Comparison of ENCODE assay signal across 14 cellular contexts in the genomic region with DNA sequence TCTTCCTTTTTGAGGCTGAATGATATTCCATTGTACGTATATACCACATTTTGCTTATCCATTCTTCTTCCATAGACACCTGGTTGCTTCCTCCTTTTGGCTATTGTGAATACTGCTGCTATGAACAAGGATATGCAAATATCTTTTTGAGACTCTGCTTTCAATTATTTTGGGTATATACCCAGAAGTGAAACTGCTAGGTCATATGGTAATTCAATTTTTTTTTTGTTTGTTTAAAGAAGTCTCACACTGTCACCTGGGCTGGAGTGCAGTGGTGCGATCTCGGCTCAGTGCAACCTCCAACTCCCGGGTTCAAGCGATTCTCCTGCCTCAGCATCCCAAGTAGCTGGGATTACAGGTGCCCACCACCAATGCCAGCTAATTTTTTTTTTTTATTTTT.
DNase-seq lines count a peak whose midpoint lies in the region; ATAC-seq and TF ChIP-seq lines count a peak whose summit lies in the region.
"Had no signal": no experiment of that assay in that cellular context is flagged by ENCODE, and none has a peak within 500 bp of the region (broad histone marks: within the 10 kb centered on the region; RNA-seq: fewer than 3 reads in every experiment).

No MANE protein-coding gene starts in this region.

- no peaks in the 10 kb centered on the region for H3K27me3 ChIP-seq in sigmoid colon
- H3K27me3 ChIP-seq: upper lobe of left lung had no signal

- peak; percentile 98 for ATAC-seq in GM18907 (IDR thresholded peaks at IDR 0.05; ENCODE audit: unreplicated experiment)
- ATAC-seq in GM21786 (IDR thresholded peaks at IDR 0.05; ENCODE audit: unreplicated experiment) = peak; percentile 98
- ATAC-seq in HG03378 (IDR thresholded peaks at IDR 0.05; ENCODE audit: unreplicated experiment) = peak; percentile 100

- 86 to 92% methylated on average over 5 of the region's 5 CpGs for WGBS in sigmoid colon, 2 donors

- no peak for TF ChIP-seq CTCF in sigmoid colon (IDR thresholded peaks at IDR 0.05)

- no peak for DNase-seq in sigmoid colon
- DNase-seq in NCI-H1105 treated with DMSO at 0.1 percent for 48 hours (lab: John Stamatoyannopoulos, UW) = no peak
- no peak for DNase-seq in islet precursor cell
- DNase-seq in GDM1 (lab: John Stamatoyannopoulos, UW) = no peak
- DNase-seq in HuH-7 (ENCODE audit: low spot score) = no peak
- DNase-seq: activated CD8-positive, alpha-beta memory T cell treated with anti-CD3 and anti-CD28 coated beads, Interleukin-2, amount 50 U/mL, for 48 hours; H9; head of caudate nucleus; NCI-H1694 treated with DMSO at 0.1 percent for 48 hours; SW 1271; upper lobe of left lung had no signal

- peak overlapping the region; percentile 83 to 88 (median 85) for H3K27ac ChIP-seq in sigmoid colon
- H3K27ac ChIP-seq: upper lobe of left lung had no signal

- H3K4me3 ChIP-seq in sigmoid colon = no peak overlapping the region
- H3K4me3 ChIP-seq: upper lobe of left lung had no signal

- peaks cover 0 to 98% (median 90%) of the 10 kb centered on the region in 4 donors for H3K4me1 ChIP-seq in sigmoid colon

- intact Hi-C loops in sigmoid colon (cut with DNase I) = loop anchor here (5.0 kb wide), 1 partner anchor 267 kb away; no protein-coding TSS in a partner anchor

- no peaks in the 10 kb centered on the region for H3K36me3 ChIP-seq in sigmoid colon

- TF ChIP-seq POLR2A in sigmoid colon (IDR thresholded peaks at IDR 0.05) = no peak

- H3K9me3 ChIP-seq in sigmoid colon = no peaks in the 10 kb centered on the region
- H3K9me3 ChIP-seq: upper lobe of left lung had no signal

- TF ChIP-seq EP300 in sigmoid colon (IDR thresholded peaks at IDR 0.05) = no peak
